Comparison of ENCODE assay signal across 9 cellular contexts in the genomic region with DNA sequence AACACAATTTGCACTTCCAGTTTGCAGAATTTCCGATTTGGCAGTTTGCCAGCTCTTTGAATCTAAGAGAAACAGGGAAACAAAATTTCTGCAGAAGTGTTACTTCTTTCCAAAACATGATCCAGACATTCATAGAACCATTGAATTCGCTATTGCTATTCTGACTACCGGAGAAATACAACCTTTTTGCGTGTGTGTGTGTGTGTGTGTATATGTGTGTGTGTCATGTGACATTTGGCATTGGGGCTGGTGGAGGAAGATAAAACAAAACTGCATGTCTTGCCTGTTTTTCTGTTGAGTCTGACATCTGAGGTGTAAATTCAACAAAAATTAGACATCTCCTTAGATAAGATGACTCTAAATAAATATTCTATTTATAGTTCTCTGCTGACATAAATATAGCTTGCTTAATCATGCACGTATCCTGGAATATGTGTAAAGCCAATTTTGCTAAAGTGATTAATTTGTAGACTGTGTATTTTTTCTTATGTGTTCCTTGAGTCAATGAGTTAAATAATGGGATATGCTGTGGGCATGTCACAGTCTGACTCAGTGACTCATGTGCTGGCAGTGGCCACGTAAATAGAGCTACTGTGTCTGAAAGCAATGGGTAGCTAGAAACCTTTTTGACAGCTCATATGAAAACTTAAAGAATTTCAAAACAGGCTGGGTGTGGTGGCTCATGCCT.
DNase-seq lines count a peak whose midpoint lies in the region; ATAC-seq and TF ChIP-seq lines count a peak whose summit lies in the region.
"Had no signal": no experiment of that assay in that cellular context is flagged by ENCODE, and none has a peak within 500 bp of the region (broad histone marks: within the 10 kb centered on the region; RNA-seq: fewer than 3 reads in every experiment).

No MANE protein-coding gene starts in this region.

- H3K9me3 ChIP-seq in mesenchymal stem cell (ENCODE audit: control insufficient read depth, low read length): no peaks in the 10 kb centered on the region
- no peaks in the 10 kb centered on the region for H3K9me3 ChIP-seq in endodermal cell (ENCODE audit: control insufficient read depth, low read length)
- H3K9me3 ChIP-seq: tibial artery had no signal

- no peaks in the 10 kb centered on the region for H3K4me1 Mint-ChIP-seq in endodermal cell

- no peak overlapping the region for H2AFZ ChIP-seq in mesenchymal stem cell (ENCODE audit: low read depth, low read length)

- DNase-seq in COR-L47 (lab: John Stamatoyannopoulos, UW) (peak; percentile 17), LHCN-M2 (ENCODE audit: low read depth) (peak; percentile 81), amniotic epithelial cell (ENCODE audit: low read depth) (peak; percentile 66), mesenchymal stem cell (peak; percentile 83), SHP77 treated with DMSO at 0.1 percent for 48 hours (lab: John Stamatoyannopoulos, UW) (no peak), endodermal cell (no peak), NCI-H1694 (lab: John Stamatoyannopoulos, UW) (no peak)

- H3K4me1 ChIP-seq in mesenchymal stem cell (ENCODE audit: control insufficient read depth, insufficient read depth, low read depth, low read length): no peaks in the 10 kb centered on the region
- H3K4me1 ChIP-seq in endodermal cell (ENCODE audit: control insufficient read depth, insufficient read depth, low read length): no peaks in the 10 kb centered on the region

- H3K36me3 Mint-ChIP-seq in endodermal cell (ENCODE audit: low read depth): no peaks in the 10 kb centered on the region

- H3K79me1 ChIP-seq in mesenchymal stem cell (replicated peaks; ENCODE audit: low read length, poor library complexity, severe bottlenecking): no peaks in the 10 kb centered on the region

- H3K14ac ChIP-seq in mesenchymal stem cell (ENCODE audit: low read length in 2 of 2): no peak overlapping the region

- no peak for TF ChIP-seq CTCF in endodermal cell (conservative IDR thresholded peaks at IDR 0.05)

- no peak overlapping the region for H3K23ac ChIP-seq in mesenchymal stem cell (ENCODE audit: low read length in 2 of 2)

- H2AK5ac ChIP-seq in mesenchymal stem cell (ENCODE audit: low read length, severe bottlenecking): no peak overlapping the region

- no peak overlapping the region for H2BK12ac ChIP-seq in mesenchymal stem cell (ENCODE audit: low read length in 2 of 2)

- H3K27ac Mint-ChIP-seq in endodermal cell: no peak overlapping the region

- H3K4me2 ChIP-seq in mesenchymal stem cell (ENCODE audit: low read length, poor library complexity, severe bottlenecking): no peak overlapping the region

- H3K27me3 ChIP-seq in mesenchymal stem cell (ENCODE audit: control insufficient read depth in 1 of 2, insufficient read depth in 1 of 2, low read length in 2 of 2) (no peaks in the 10 kb centered on the region), endodermal cell (ENCODE audit: control insufficient read depth, insufficient read depth, low read length, poor library complexity, severe bottlenecking) (no peaks in the 10 kb centered on the region)
- H3K27me3 ChIP-seq: tibial artery had no signal

- no peak overlapping the region for H3K9ac ChIP-seq in mesenchymal stem cell (ENCODE audit: low read length)
- H3K9ac ChIP-seq in endodermal cell (ENCODE audit: extremely low read depth, low read length, poor library complexity, severe bottlenecking): no peak overlapping the region

- H3K9me3 Mint-ChIP-seq in endodermal cell: no peaks in the 10 kb centered on the region

- no peak overlapping the region for H3K4me3 Mint-ChIP-seq in endodermal cell

- no peak overlapping the region for H2BK15ac ChIP-seq in mesenchymal stem cell (ENCODE audit: low read depth, poor library complexity, severe bottlenecking)

- H2BK5ac ChIP-seq in mesenchymal stem cell (ENCODE audit: low read depth, low read length, poor library complexity, severe bottlenecking): no peak overlapping the region

- no peak overlapping the region for H3K4me3 ChIP-seq in mesenchymal stem cell (ENCODE audit: insufficient read depth in 1 of 2, low read depth in 1 of 2, low read length in 2 of 2)
- no peak overlapping the region for H3K4me3 ChIP-seq in endodermal cell (ENCODE audit: low read length)
- H3K4me3 ChIP-seq: tibial artery had no signal

- no peak overlapping the region for H4K91ac ChIP-seq in mesenchymal stem cell (ENCODE audit: low read length)

- peak; percentile 72 for ATAC-seq in GM21447 (IDR thresholded peaks at IDR 0.05; ENCODE audit: unreplicated experiment)

- H2BK120ac ChIP-seq in mesenchymal stem cell (ENCODE audit: low read depth, low read length): no peak overlapping the region

- no peak overlapping the region for H3K4ac ChIP-seq in mesenchymal stem cell (ENCODE audit: low read depth in 1 of 2, low read length in 2 of 2)

- WGBS in mesenchymal stem cell: 54% methylated on average over 6 of the region's 6 CpGs
- 89 to 96% methylated on average over 3 to 6 of the region's 6 CpGs for WGBS in endodermal cell (ENCODE audit: insufficient coverage in 1 of 2, insufficient read length in 1 of 2), 2 experiments

- no peak overlapping the region for H3K18ac ChIP-seq in mesenchymal stem cell (ENCODE audit: low read depth in 1 of 2, low read length in 2 of 2)

- H3K36me3 ChIP-seq in mesenchymal stem cell (ENCODE audit: control insufficient read depth in 1 of 2, insufficient read depth in 2 of 2, low read depth in 1 of 2, low read length in 2 of 2) (no peaks in the 10 kb centered on the region), endodermal cell (ENCODE audit: control insufficient read depth, insufficient read depth, low read length) (no peaks in the 10 kb centered on the region)
- H3K36me3 ChIP-seq: tibial artery had no signal

- no peak overlapping the region for H4K8ac ChIP-seq in mesenchymal stem cell (ENCODE audit: low read length)

- no peaks in the 10 kb centered on the region for H3K27me3 Mint-ChIP-seq in endodermal cell (ENCODE audit: insufficient read depth)

- H3K27ac ChIP-seq in mesenchymal stem cell (ENCODE audit: low read length, poor library complexity, severe bottlenecking) (peak overlapping the region; percentile 33), endodermal cell (ENCODE audit: low read depth, low read length) (no peak overlapping the region)
- H3K27ac ChIP-seq: tibial artery had no signal

Comparison
In these comparisons a context has a peak if more than half of its experiments do, and no peak if none do; other contexts are left out.
1. DNase-seq: peak in COR-L47 (single experiment), LHCN-M2 (single experiment), amniotic epithelial cell (single experiment) and mesenchymal stem cell (single experiment); none in SHP77 treated with DMSO at 0.1 percent for 48 hours (single experiment), endodermal cell (single experiment) and NCI-H1694 (single experiment).